In the genomic region with DNA sequence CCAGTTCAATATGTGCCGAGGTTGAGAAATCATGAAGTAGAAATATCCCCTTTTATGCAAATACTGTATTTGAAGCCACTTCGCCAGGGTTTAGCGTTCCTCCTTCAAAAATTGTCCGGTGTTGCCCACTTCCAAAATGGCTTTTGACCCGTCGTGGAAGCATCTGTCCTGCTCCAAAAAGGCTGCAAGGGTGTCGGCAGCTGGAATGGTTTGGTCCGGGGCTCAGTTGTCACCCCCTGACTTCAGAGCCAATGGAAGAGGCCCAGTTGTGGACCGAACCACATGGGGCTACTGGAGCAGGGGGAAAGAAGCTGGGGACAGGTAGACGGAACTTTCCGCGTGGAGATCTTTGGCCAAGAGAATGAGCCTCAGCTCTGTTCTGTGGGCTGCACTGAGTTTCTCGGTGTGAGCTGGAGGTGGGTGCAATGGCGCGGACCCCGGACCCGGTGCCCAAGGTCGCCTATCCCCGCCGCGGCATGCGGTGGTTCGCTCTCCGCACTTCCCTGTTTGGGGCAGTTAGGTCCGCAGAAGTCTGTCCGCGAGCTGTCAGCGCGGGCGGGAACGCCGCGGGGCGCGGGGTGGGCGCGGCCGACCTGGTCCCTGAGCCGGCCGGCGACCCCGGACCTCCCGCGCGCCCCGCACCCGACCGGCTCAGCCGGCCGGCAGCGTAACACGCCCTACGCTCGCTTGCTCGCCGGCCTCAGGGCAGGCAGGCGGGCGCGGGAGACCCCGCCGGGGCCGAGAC, we compare ENCODE assay signal across 8 cellular contexts. TPM values are rescaled to one million over a fixed set of nuclear protein-coding genes. Genes with fewer than 3 reads are reported as not detected.
DNase-seq lines count a peak whose midpoint lies in the region; ATAC-seq and TF ChIP-seq lines count a peak whose summit lies in the region.

A gene (plus strand): TSS at position 527 of the 745 bp plus-strand sequence. CDS start 259 bp downstream, outside the sequence.

- peak within 1 kb of the TSS; percentile 76 for H2AFZ ChIP-seq in smooth muscle cell (ENCODE audit: low read depth)

- no peaks in the 10 kb centered on the region for H3K27me3 ChIP-seq in smooth muscle cell (ENCODE audit: low read depth)

- no peaks in the 10 kb centered on the region for H3K36me3 ChIP-seq in smooth muscle cell (ENCODE audit: low read depth)

- H3K9ac ChIP-seq in smooth muscle cell (ENCODE audit: low read depth): peak within 1 kb of the TSS; percentile 97

- no peaks in the 10 kb centered on the region for H3K9me3 Mint-ChIP-seq in activated B cell treated with CpG ODN at 0.5 μM for 24 hours

- H3K4me1 Mint-ChIP-seq in activated B cell treated with CpG ODN at 0.5 μM for 24 hours: peaks cover 85% of the 10 kb centered on the region

- POLR2A ChIA-PET in activated B cell treated with CpG ODN at 0.5 μM for 24 hours (lab: Charles Lee): interaction anchor here (0.6 to 13.7 kb wide), 15 partner anchors 9 to 1593 kb away, joined by 3 to 251 read pairs (median 4); a partner anchor contains a TSS

- CTCF ChIA-PET in activated B cell treated with CpG ODN at 0.5 μM for 24 hours (lab: Charles Lee): interaction anchor here (1.4 to 3.0 kb wide), 2 partner anchors 13 to 31 kb away, joined by 3 to 12 read pairs; no protein-coding TSS in a partner anchor

- peak within 1 kb of the TSS; percentile 99 for H3K4me3 Mint-ChIP-seq in activated B cell treated with CpG ODN at 0.5 μM for 24 hours

- 3% methylated on average over 38 of the region's 62 CpGs for WGBS in smooth muscle cell (ENCODE audit: low lambda C conversion rate)

- TF ChIP-seq CTCF in 22Rv1 (IDR thresholded peaks at IDR 0.05): no peak
- TF ChIP-seq CTCF in activated B cell treated with CpG ODN at 0.5 μM for 24 hours (IDR thresholded peaks at IDR 0.05): no peak
- no peak for TF ChIP-seq CTCF in cardiac fibroblast (IDR thresholded peaks at IDR 0.05; ENCODE audit: low read depth, low read length)
- no peak for TF ChIP-seq CTCF in smooth muscle cell (IDR thresholded peaks at IDR 0.05; ENCODE audit: borderline replicate concordance, insufficient read depth, poor library complexity, severe bottlenecking)

- ATAC-seq in GM18867 (IDR thresholded peaks at IDR 0.05; ENCODE audit: unreplicated experiment) (peak; percentile 46), HG03159 (IDR thresholded peaks at IDR 0.05; ENCODE audit: unreplicated experiment) (peak; percentile 44), activated B cell treated with CpG ODN at 0.5 μM for 24 hours (ENCODE audit: low read depth) (peak; percentile 68)

- H3K4me1 ChIP-seq in smooth muscle cell (ENCODE audit: low read depth): peaks cover 21% of the 10 kb centered on the region

- intact Hi-C loops in activated B cell treated with CpG ODN at 0.5 μM for 24 hours (cut with micrococcal nuclease): loop anchor here (1.0 to 10.0 kb wide), 5 partner anchors 13 to 1406 kb away; a partner anchor contains a TSS

- peak within 1 kb of the TSS; percentile 99 for H3K4me2 ChIP-seq in smooth muscle cell

- H3K36me3 Mint-ChIP-seq in activated B cell treated with CpG ODN at 0.5 μM for 24 hours (ENCODE audit: low read depth): peaks cover 29% of the 10 kb centered on the region

- H4K20me1 ChIP-seq in smooth muscle cell (ENCODE audit: low read depth): peaks cover 16% of the 10 kb centered on the region

- peaks cover 4% of the 10 kb centered on the region for H3F3A ChIP-seq in smooth muscle cell (ENCODE audit: low read depth)

- H3K27me3 Mint-ChIP-seq in activated B cell treated with CpG ODN at 0.5 μM for 24 hours: no peaks in the 10 kb centered on the region

- peak within 1 kb of the TSS; percentile 81 to 89 for H3K4me3 ChIP-seq in cardiac fibroblast (replicated peaks in 1 of 2; ENCODE audit: low read depth in 2 of 2, low read length in 2 of 2)
- peak within 1 kb of the TSS; percentile 87 for H3K4me3 ChIP-seq in smooth muscle cell

- no peaks in the 10 kb centered on the region for H3K9me3 ChIP-seq in smooth muscle cell (replicated peaks; ENCODE audit: low read depth)

- H3K27ac Mint-ChIP-seq in activated B cell treated with CpG ODN at 0.5 μM for 24 hours: peak within 1 kb of the TSS; percentile 98

- peak within 1 kb of the TSS; percentile 64 for H3K27ac ChIP-seq in 22Rv1
- H3K27ac ChIP-seq in smooth muscle cell (ENCODE audit: low read depth): peak within 1 kb of the TSS; percentile 63

- peak; percentile 91 for DNase-seq in NCI-H345 (lab: John Stamatoyannopoulos, UW)
- peak; percentile 87 for DNase-seq in activated B cell treated with CpG ODN at 0.5 μM for 24 hours
- peak; percentile 98 for DNase-seq in cardiac fibroblast (ENCODE audit: low read depth in 2 of 2)
- peak; percentile 90 for DNase-seq in iPS-NIHi7 (ENCODE audit: extremely low spot score)
- DNase-seq in smooth muscle cell (lab: John Stamatoyannopoulos, UW; ENCODE audit: unreplicated experiment): peak; percentile 67

- peaks cover 21% of the 10 kb centered on the region for H3K79me2 ChIP-seq in smooth muscle cell (ENCODE audit: low read depth)

RNA-seq across cellular contexts. Expression of the gene that starts here (rescaled TPM):
- total RNA-seq in activated B cell treated with CpG ODN at 0.5 μM for 24 hours: 121 and 135 TPM in 2 replicates
- total RNA-seq in smooth muscle cell: 31.1 and 35.6 TPM in 2 replicates
- polyA plus RNA-seq in smooth muscle cell: 11.6 and 12.0 TPM in 2 replicates

Comparison
In these comparisons a context has a peak if more than half of its experiments do, and no peak if none do; other contexts are left out.
1. Peak in every context shown above with its lines: DNase-seq, ATAC-seq, H3K4me3 ChIP-seq and H3K27ac ChIP-seq.